In the genomic region with DNA sequence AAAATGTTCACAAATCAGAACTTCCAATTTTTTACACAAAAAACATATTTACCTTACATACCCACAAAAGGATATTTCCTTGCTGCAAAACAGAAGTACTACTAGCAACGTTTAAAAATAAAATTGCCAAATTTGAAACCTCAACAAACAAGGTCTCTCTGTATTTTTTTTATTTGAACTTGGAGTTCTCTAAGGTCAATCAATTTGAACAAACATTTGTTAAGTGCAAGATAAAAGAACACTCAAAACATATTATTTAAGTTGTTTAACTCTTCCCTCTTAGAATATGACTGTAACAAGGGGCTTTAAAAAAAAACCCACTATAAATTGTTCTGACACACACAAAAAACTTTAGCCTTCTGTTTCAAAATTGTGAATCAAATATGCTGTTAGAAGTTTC, we compare ENCODE assay signal across 15 cellular contexts. TPM values are rescaled to one million over a fixed set of nuclear protein-coding genes. Genes with fewer than 3 reads are reported as not detected.
DNase-seq lines count a peak whose midpoint lies in the region; ATAC-seq and TF ChIP-seq lines count a peak whose summit lies in the region.
"Had no signal": no experiment of that assay in that cellular context is flagged by ENCODE, and none has a peak within 500 bp of the region (broad histone marks: within the 10 kb centered on the region; RNA-seq: fewer than 3 reads in every experiment).

No MANE protein-coding gene starts in this region.

- no peak overlapping the region for H3K4me3 Mint-ChIP-seq in activated CD8-positive, alpha-beta memory T cell treated with anti-CD3 and anti-CD28 coated beads, Interleukin-2, amount 10 ng/mL, durations not matched to agents 7 days and 5 days
- H3K4me3 Mint-ChIP-seq in natural killer cell, result no peak overlapping the region
- no peak overlapping the region for H3K4me3 Mint-ChIP-seq in natural killer cell treated with Interleukin-12 subunit alpha and Interleukin-12 subunit beta and Interleukin-15 and Interleukin-18, amount 100 ng/mL, for 72 hours
- H3K4me3 Mint-ChIP-seq: HFFc6 had no signal

- H3K36me3 Mint-ChIP-seq in activated CD8-positive, alpha-beta memory T cell treated with anti-CD3 and anti-CD28 coated beads, Interleukin-2, amount 10 ng/mL, durations not matched to agents 7 days and 5 days, result peaks cover 29% of the 10 kb centered on the region
- no peaks in the 10 kb centered on the region for H3K36me3 Mint-ChIP-seq in natural killer cell
- peaks cover 18% of the 10 kb centered on the region for H3K36me3 Mint-ChIP-seq in natural killer cell treated with Interleukin-12 subunit alpha and Interleukin-12 subunit beta and Interleukin-15 and Interleukin-18, amount 100 ng/mL, for 72 hours

- no peaks in the 10 kb centered on the region for H3K9me3 Mint-ChIP-seq in activated CD8-positive, alpha-beta memory T cell treated with anti-CD3 and anti-CD28 coated beads, Interleukin-2, amount 10 ng/mL, durations not matched to agents 7 days and 5 days (ENCODE audit: low read depth)
- no peaks in the 10 kb centered on the region for H3K9me3 Mint-ChIP-seq in natural killer cell
- no peaks in the 10 kb centered on the region for H3K9me3 Mint-ChIP-seq in natural killer cell treated with Interleukin-12 subunit alpha and Interleukin-12 subunit beta and Interleukin-15 and Interleukin-18, amount 100 ng/mL, for 72 hours
- H3K9me3 Mint-ChIP-seq: HFFc6 had no signal

- no peak for DNase-seq in activated CD8-positive, alpha-beta memory T cell treated with anti-CD3 and anti-CD28 coated beads, Interleukin-2, amount 10 ng/mL, durations not matched to agents 7 days and 5 days
- no peak for DNase-seq in activated CD8-positive, alpha-beta memory T cell treated with anti-CD3 and anti-CD28 coated beads, Interleukin-2, amount 50 U/mL, for 4 hours
- no peak for DNase-seq in natural killer cell
- DNase-seq in natural killer cell treated with Interleukin-12 subunit alpha and Interleukin-12 subunit beta and Interleukin-15 and Interleukin-18, amount 100 ng/mL, for 72 hours (ENCODE audit: low spot score), result no peak
- no peak for DNase-seq in left lobe of liver (ENCODE audit: low spot score)
- no peak for DNase-seq in AML-193 (lab: John Stamatoyannopoulos, UW)
- no peak for DNase-seq in sciatic nerve (ENCODE audit: low spot score)
- DNase-seq: 8988T, HFFc6, KG1, NCI-H1436, NCI-H2081, NCI-H748 treated with DMSO at 0.1 percent for 48 hours, OCI-M1 had no signal

- H3K4me1 Mint-ChIP-seq in activated CD8-positive, alpha-beta memory T cell treated with anti-CD3 and anti-CD28 coated beads, Interleukin-2, amount 10 ng/mL, durations not matched to agents 7 days and 5 days, result peaks cover 28% of the 10 kb centered on the region
- H3K4me1 Mint-ChIP-seq in natural killer cell, result peaks cover 49 to 60% of the 10 kb centered on the region in 2 donors
- H3K4me1 Mint-ChIP-seq in natural killer cell treated with Interleukin-12 subunit alpha and Interleukin-12 subunit beta and Interleukin-15 and Interleukin-18, amount 100 ng/mL, for 72 hours (ENCODE audit: low read depth in 2 of 2), result peaks cover 31 to 42% of the 10 kb centered on the region in 2 donors

- H3K27me3 Mint-ChIP-seq in activated CD8-positive, alpha-beta memory T cell treated with anti-CD3 and anti-CD28 coated beads, Interleukin-2, amount 10 ng/mL, durations not matched to agents 7 days and 5 days, result no peaks in the 10 kb centered on the region
- no peaks in the 10 kb centered on the region for H3K27me3 Mint-ChIP-seq in natural killer cell (ENCODE audit: low read depth in 2 of 2)
- H3K27me3 Mint-ChIP-seq in natural killer cell treated with Interleukin-12 subunit alpha and Interleukin-12 subunit beta and Interleukin-15 and Interleukin-18, amount 100 ng/mL, for 72 hours, result no peaks in the 10 kb centered on the region

- intact Hi-C loops in natural killer cell (cut with micrococcal nuclease), result no loop called here
- intact Hi-C loops in sciatic nerve (cut with DNase I), result no loop called here

- ATAC-seq in activated CD8-positive, alpha-beta memory T cell treated with anti-CD3 and anti-CD28 coated beads, Interleukin-2, amount 10 ng/mL, durations not matched to agents 7 days and 5 days, result no peak
- ATAC-seq in natural killer cell (no peak), left lobe of liver (peak; percentile 62), sciatic nerve (no peak), GM21515 (IDR thresholded peaks at IDR 0.05; ENCODE audit: unreplicated experiment) (no peak)
- no peak for ATAC-seq in natural killer cell treated with Interleukin-12 subunit alpha and Interleukin-12 subunit beta and Interleukin-15 and Interleukin-18, amount 100 ng/mL, for 72 hours

- TF ChIP-seq CTCF in natural killer cell (IDR thresholded peaks at IDR 0.05), result no peak

- H3K27ac Mint-ChIP-seq in activated CD8-positive, alpha-beta memory T cell treated with anti-CD3 and anti-CD28 coated beads, Interleukin-2, amount 10 ng/mL, durations not matched to agents 7 days and 5 days, result peak overlapping the region; percentile 46
- peak overlapping the region; percentile 68 to 75 for H3K27ac Mint-ChIP-seq in natural killer cell
- peak overlapping the region in 1 of 2 donors; percentile 61 for H3K27ac Mint-ChIP-seq in natural killer cell treated with Interleukin-12 subunit alpha and Interleukin-12 subunit beta and Interleukin-15 and Interleukin-18, amount 100 ng/mL, for 72 hours
- H3K27ac Mint-ChIP-seq: HFFc6 had no signal

- CTCF ChIA-PET in activated CD8-positive, alpha-beta memory T cell treated with anti-CD3 and anti-CD28 coated beads, Interleukin-2, amount 10 ng/mL, durations not matched to agents 7 days and 5 days (lab: Charles Lee), result interaction anchor here (1.1 to 2.6 kb wide), 3 partner anchors 9 to 30 kb away, joined by 4 to 12 read pairs (median 6); partner anchors contain the start of gene PNO1

RNA-seq across cellular contexts. Expression of gene PNO1, which starts 29.6 kb away (rescaled TPM):
- 10 to 100 TPM; 10.5 to 15.1 TPM for total RNA-seq in activated CD8-positive, alpha-beta memory T cell treated with anti-CD3 and anti-CD28 coated beads, Interleukin-2, amount 10 ng/mL, durations not matched to agents 7 days and 5 days
- total RNA-seq in natural killer cell (10 to 100 TPM; 19.4 to 25.1 (median 25.0) TPM), left lobe of liver (4.9 TPM), sciatic nerve (10.6 TPM)
- total RNA-seq in natural killer cell treated with Interleukin-12 subunit alpha and Interleukin-12 subunit beta and Interleukin-15 and Interleukin-18, amount 100 ng/mL, for 72 hours, result 10 to 100 TPM; 21.1 to 33.3 TPM
